Comparison of ENCODE assay signal across 32 cellular contexts in the genomic region with DNA sequence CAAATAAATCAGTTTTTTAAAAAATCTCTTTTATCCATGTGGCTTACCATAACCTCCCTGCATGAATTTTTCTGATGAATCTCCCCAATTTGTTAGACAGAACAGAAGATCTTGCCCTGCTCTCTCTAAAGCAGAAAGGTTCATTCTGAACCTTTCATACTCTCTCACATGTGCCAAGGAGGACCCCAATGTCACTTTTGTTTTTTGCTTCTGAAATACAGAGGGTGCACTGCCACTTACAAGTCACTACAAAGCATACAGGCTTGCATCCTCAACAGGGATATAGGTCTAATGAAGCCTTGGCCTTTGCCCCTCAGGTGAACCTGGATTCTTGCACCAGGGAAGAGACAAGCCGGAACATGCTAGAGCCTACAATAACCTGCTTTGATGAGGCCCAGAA. TPM values are rescaled to one million over a fixed set of nuclear protein-coding genes. Genes with fewer than 3 reads are reported as not detected.
"Had no signal": no experiment of that assay in that cellular context is flagged by ENCODE, and none has a peak within 500 bp of the region (broad histone marks: within the 10 kb centered on the region; RNA-seq: fewer than 3 reads in every experiment).

No MANE protein-coding gene starts in this region.

- H3K36me3 ChIP-seq: adrenal gland, Peyer's patch had no signal

- H3K36me3 Mint-ChIP-seq: activated naive CD4-positive, alpha-beta T cell treated with anti-CD3 and anti-CD28 coated beads, Interleukin-2, amount 50 U/mL, for 24 hours; brain had no signal

- DNase-seq: activated CD4-positive, alpha-beta T cell treated with anti-CD3 and anti-CD28 coated beads, Interleukin-2, amount 10 ng/mL, durations not matched to agents 24 days and 14 days; activated CD4-positive, alpha-beta T cell treated with anti-CD3 and anti-CD28 coated beads, Interleukin-2, amount 50 U/mL, for 48 hours; activated CD8-positive, alpha-beta T cell treated with anti-CD3 and anti-CD28 coated beads, Interleukin-2, amount 10 ng/mL, durations not matched to agents 7 days and 5 days; activated gamma-delta T cell; activated naive CD4-positive, alpha-beta T cell treated with Interleukin-2 at 50 U/mL for 16 hours; activated T-cell treated with anti-CD3 and anti-CD28 coated beads, Interleukin-2, amount 50 U/mL, for 24 hours; adrenal gland; central memory CD4-positive, alpha-beta T cell; Kasumi-1; MM.1S; MV-4-11; NCI-H1092; NCI-H1436 treated with DMSO at 0.1 percent for 48 hours; NCI-H187; NCI-H2029 treated with DMSO at 0.1 percent for 48 hours; NCI-H2107; NCI-H2171; NCI-H510A; NCI-H526; NCI-H748 treated with DMSO at 0.1 percent for 48 hours; NK-92 treated with Interleukin-12 subunit alpha and Interleukin-12 subunit beta, amount 100 ng/mL, for 24 hours; PC-3; Peyer's patch; SIG-M5 had no signal

- H3K4me1 ChIP-seq: adrenal gland, Peyer's patch had no signal

- H3K4me3 Mint-ChIP-seq: activated CD4-positive, alpha-beta T cell treated with anti-CD3 and anti-CD28 coated beads, Interleukin-2, amount 10 ng/mL, durations not matched to agents 24 days and 14 days; activated CD8-positive, alpha-beta T cell treated with anti-CD3 and anti-CD28 coated beads, Interleukin-2, amount 10 ng/mL, durations not matched to agents 7 days and 5 days; activated naive CD4-positive, alpha-beta T cell treated with anti-CD3 and anti-CD28 coated beads, Interleukin-2, amount 50 U/mL, for 24 hours; activated T-cell treated with anti-CD3 and anti-CD28 coated beads, Interleukin-2, amount 50 U/mL, for 24 hours; brain; T-helper 1 cell treated with Interleukin-12 subunit alpha and Interleukin-12 subunit beta and Interleukin-4 antibody, amounts not matched to agents 30 μg/mL and 1 μg/mL, for 36 hours; T-helper 2 cell treated with Interferon-gamma antibody and Interleukin-4, amounts not matched to agents 5 μg/mL and 100 μg/mL, for 36 hours had no signal

- H3K27me3 ChIP-seq: adrenal gland, Peyer's patch had no signal

- H3K27ac ChIP-seq: adrenal gland, Peyer's patch, RWPE1 had no signal

- H3K4me1 Mint-ChIP-seq: activated CD4-positive, alpha-beta T cell treated with anti-CD3 and anti-CD28 coated beads, Interleukin-2, amount 10 ng/mL, durations not matched to agents 24 days and 14 days; activated naive CD4-positive, alpha-beta T cell treated with anti-CD3 and anti-CD28 coated beads, Interleukin-2, amount 50 U/mL, for 24 hours had no signal

- H3K9me3 Mint-ChIP-seq: activated CD4-positive, alpha-beta T cell treated with anti-CD3 and anti-CD28 coated beads, Interleukin-2, amount 10 ng/mL, durations not matched to agents 24 days and 14 days; activated naive CD4-positive, alpha-beta T cell treated with anti-CD3 and anti-CD28 coated beads, Interleukin-2, amount 50 U/mL, for 24 hours; activated T-cell treated with anti-CD3 and anti-CD28 coated beads, Interleukin-2, amount 50 U/mL, for 24 hours; activated T-helper 2 cell treated with anti-CD3 and anti-CD28 coated beads, Interferon-gamma antibody, Interleukin-2, Interleukin-4, amounts not matched to agents 10 μg/mL and 5 μg/mL and 100 μg/mL, durations not matched to agents 14 hours and 24 hours and 36 hours; T-helper 1 cell treated with Interleukin-12 subunit alpha and Interleukin-12 subunit beta and Interleukin-4 antibody, amounts not matched to agents 30 μg/mL and 1 μg/mL, for 36 hours; T-helper 2 cell treated with Interferon-gamma antibody and Interleukin-4, amounts not matched to agents 5 μg/mL and 100 μg/mL, for 36 hours had no signal

- H3K9me3 ChIP-seq: adrenal gland, Peyer's patch had no signal

- H3K4me3 ChIP-seq: adrenal gland, Peyer's patch had no signal

- ATAC-seq: activated CD8-positive, alpha-beta T cell treated with anti-CD3 and anti-CD28 coated beads, Interleukin-2, amount 10 ng/mL, durations not matched to agents 7 days and 5 days; PC-3; Right ventricle myocardium inferior had no signal

- H3K27ac Mint-ChIP-seq: activated CD4-positive, alpha-beta T cell treated with anti-CD3 and anti-CD28 coated beads, Interleukin-2, amount 10 ng/mL, durations not matched to agents 24 days and 14 days; activated CD8-positive, alpha-beta T cell treated with anti-CD3 and anti-CD28 coated beads, Interleukin-2, amount 10 ng/mL, durations not matched to agents 7 days and 5 days; activated naive CD4-positive, alpha-beta T cell treated with anti-CD3 and anti-CD28 coated beads, Interleukin-2, amount 50 U/mL, for 24 hours; activated T-cell treated with anti-CD3 and anti-CD28 coated beads, Interleukin-2, amount 50 U/mL, for 24 hours; activated T-helper 2 cell treated with anti-CD3 and anti-CD28 coated beads, Interferon-gamma antibody, Interleukin-2, Interleukin-4, amounts not matched to agents 10 μg/mL and 5 μg/mL and 100 μg/mL, durations not matched to agents 14 hours and 24 hours and 36 hours; brain; T-helper 1 cell treated with Interleukin-12 subunit alpha and Interleukin-12 subunit beta and Interleukin-4 antibody, amounts not matched to agents 30 μg/mL and 1 μg/mL, for 36 hours; T-helper 2 cell treated with Interferon-gamma antibody and Interleukin-4, amounts not matched to agents 5 μg/mL and 100 μg/mL, for 36 hours had no signal

RNA-seq across cellular contexts. Expression of a gene that starts 4.8 kb away (rescaled TPM):
- total RNA-seq: activated CD4-positive, alpha-beta T cell treated with anti-CD3 and anti-CD28 coated beads, Interleukin-2, amount 10 ng/mL, durations not matched to agents 24 days and 14 days; activated CD8-positive, alpha-beta T cell treated with anti-CD3 and anti-CD28 coated beads, Interleukin-2, amount 10 ng/mL, durations not matched to agents 7 days and 5 days; activated T-helper 2 cell treated with anti-CD3 and anti-CD28 coated beads, Interferon-gamma antibody, Interleukin-2, Interleukin-4, amounts not matched to agents 10 μg/mL and 5 μg/mL and 100 μg/mL, durations not matched to agents 14 hours and 24 hours and 36 hours; SK-MEL-5 had no signal
